21 cellular contexts compared by ENCODE assay signal in the genomic region with DNA sequence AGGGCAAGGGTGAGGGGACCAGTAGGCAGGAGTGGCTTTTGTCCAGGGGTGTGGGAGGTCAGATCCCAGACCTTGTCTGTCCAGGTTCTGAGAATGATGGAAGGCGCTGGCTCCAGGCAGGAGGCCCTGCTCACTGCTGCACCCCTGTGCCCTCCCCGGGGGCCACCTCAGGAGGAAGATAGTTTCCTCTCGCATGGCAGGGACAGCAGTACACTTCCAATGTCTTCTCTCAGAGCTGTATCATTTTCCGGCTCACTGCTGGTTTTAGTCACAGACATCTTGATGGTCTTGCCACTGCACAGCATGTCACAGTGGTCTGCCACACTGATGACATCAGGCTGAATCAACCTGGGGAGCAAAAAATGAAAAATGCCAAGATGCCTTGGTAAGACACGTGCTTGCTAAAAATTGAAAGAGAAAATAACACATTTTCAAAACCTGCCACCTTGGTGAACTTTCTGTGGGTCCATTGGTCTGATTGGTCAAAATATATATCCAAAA. TPM values are rescaled to one million over a fixed set of nuclear protein-coding genes. Genes with fewer than 3 reads are reported as not detected.
DNase-seq lines count a peak whose midpoint lies in the region; ATAC-seq, FAIRE-seq and TF ChIP-seq lines count a peak whose summit lies in the region.
"Had no signal": no experiment of that assay in that cellular context is flagged by ENCODE, and none has a peak within 500 bp of the region (broad histone marks: within the 10 kb centered on the region; RNA-seq: fewer than 3 reads in every experiment).

No MANE protein-coding gene starts in this region.

- no peak for DNase-seq in CD8-positive, alpha-beta memory T cell
- no peak for DNase-seq in activated T-cell treated with anti-CD3 and anti-CD28 coated beads, Interleukin-2, amount 50 U/mL, for 4 hours
- DNase-seq in natural killer cell (no peak), GM12892 (ENCODE audit: insufficient read length) (no peak), H9 (no peak), NCI-H1436 (lab: John Stamatoyannopoulos, UW) (no peak)
- DNase-seq: activated CD4-positive, alpha-beta T cell treated with anti-CD3 and anti-CD28 coated beads for 1 hour; AML-193; Calu3; cerebellar nuclear complex; effector memory CD4-positive, alpha-beta T cell; NCI-H526 treated with DMSO at 0.1 percent for 48 hours; PC-9 had no signal

- H3K56ac ChIP-seq in H9 (ENCODE audit: insufficient read length, low read depth, low read length) = no peak overlapping the region

- peak overlapping the region in 5 of 8 donors; percentile 36 to 88 (median 57) for H3K27ac Mint-ChIP-seq in CD8-positive, alpha-beta memory T cell
- H3K27ac Mint-ChIP-seq in natural killer cell (no peak overlapping the region), H9 (no peak overlapping the region)
- H3K27ac Mint-ChIP-seq: activated T-helper 2 cell treated with anti-CD3 and anti-CD28 coated beads, Interferon-gamma antibody, Interleukin-2, Interleukin-4, amounts not matched to agents 10 μg/mL and 5 μg/mL and 100 μg/mL, durations not matched to agents 14 hours and 24 hours and 36 hours had no signal

- H3K27me3 ChIP-seq in BLaER1 (peaks cover 46% of the 10 kb centered on the region), H9 (ENCODE audit: insufficient read depth, low read length) (peaks cover 30% of the 10 kb centered on the region)
- peaks cover 7% of the 10 kb centered on the region for H3K27me3 ChIP-seq in CD8-positive, alpha-beta memory T cell (ENCODE audit: insufficient read depth, low read length, poor library complexity, severe bottlenecking)

- H3K4me2 ChIP-seq in BLaER1 (peak overlapping the region; percentile 84), H9 (ENCODE audit: insufficient read depth, insufficient read length, low read length) (no peak overlapping the region)
- H3K4me2 ChIP-seq: PC-9 had no signal

- CTCF ChIA-PET in CD8-positive, alpha-beta memory T cell (lab: Charles Lee) = no interaction called here

- no peak for TF ChIP-seq POLR2A in GM12892 (IDR thresholded peaks at IDR 0.05; ENCODE audit: low read depth, low read length)

- intact Hi-C loops in natural killer cell (cut with micrococcal nuclease) = no loop called here

- TF ChIP-seq CTCF in natural killer cell (IDR thresholded peaks at IDR 0.05) (no peak), H9 (conservative IDR thresholded peaks at IDR 0.05) (no peak)

- H4K20me1 ChIP-seq in BLaER1 (no peaks in the 10 kb centered on the region), H9 (ENCODE audit: control insufficient read depth, insufficient read depth, insufficient read length) (no peaks in the 10 kb centered on the region)

- no peak overlapping the region for H4K8ac ChIP-seq in H9 (replicated peaks; ENCODE audit: insufficient read length, low read depth, low read length)

- H3K23me2 ChIP-seq in H9 (ENCODE audit: insufficient read length, low read depth, low read length, poor library complexity, severe bottlenecking) = peaks cover 12% of the 10 kb centered on the region

- FAIRE-seq in GM12892 (lab: Jason Lieb, UNC) = no peak
- FAIRE-seq: pancreas had no signal

- no peak overlapping the region for H2BK12ac ChIP-seq in H9 (ENCODE audit: insufficient read length, low read depth, low read length)

- peaks cover 34% of the 10 kb centered on the region for H3K9me3 ChIP-seq in BLaER1
- H3K9me3 ChIP-seq in CD8-positive, alpha-beta memory T cell (ENCODE audit: low read length) = no peaks in the 10 kb centered on the region
- H3K9me3 ChIP-seq in H9 (ENCODE audit: control insufficient read depth, low read depth, low read length) = no peaks in the 10 kb centered on the region
- H3K9me3 ChIP-seq: pancreas had no signal

- H2BK20ac ChIP-seq in H9 (ENCODE audit: low read depth, low read length, poor library complexity, severe bottlenecking) = no peak overlapping the region

- ATAC-seq in activated T-cell treated with anti-CD3 and anti-CD28 coated beads, Interleukin-2, amount 50 U/mL, for 4 hours = peak; percentile 61 to 80
- peak; percentile 70 to 73 (median 72) for ATAC-seq in natural killer cell
- no peak for ATAC-seq in GM21447 (IDR thresholded peaks at IDR 0.05; ENCODE audit: unreplicated experiment)
- ATAC-seq: pancreas had no signal

- H3K79me2 ChIP-seq in H9 (ENCODE audit: insufficient read depth, low read length) = no peaks in the 10 kb centered on the region

- H2BK5ac ChIP-seq in H9 (ENCODE audit: insufficient read length, low read length) = no peak overlapping the region

- no peak overlapping the region for H2AFZ ChIP-seq in H9 (ENCODE audit: low read length)
- H2AFZ ChIP-seq: PC-9 had no signal

- no peaks in the 10 kb centered on the region for H3K36me3 Mint-ChIP-seq in CD8-positive, alpha-beta memory T cell
- no peaks in the 10 kb centered on the region for H3K36me3 Mint-ChIP-seq in activated T-cell treated with anti-CD3 and anti-CD28 coated beads, Interleukin-2, amount 50 U/mL, for 4 hours (ENCODE audit: insufficient read depth)
- H3K36me3 Mint-ChIP-seq in natural killer cell (peaks cover 8% of the 10 kb centered on the region), H9 (ENCODE audit: insufficient read depth in 1 of 3, low read depth in 3 of 3) (peaks cover 0 to 2% (median 0%) of the 10 kb centered on the region in 3 experiments; a peak in 4 of 7 replicates)

- no peak overlapping the region for H3K23ac ChIP-seq in H9 (ENCODE audit: insufficient read length, low read depth, low read length)

- H3K79me1 ChIP-seq in H9 (ENCODE audit: insufficient read depth, low read depth, low read length, poor library complexity, severe bottlenecking) = no peaks in the 10 kb centered on the region

- peaks cover 0 to 8% (median 6%) of the 10 kb centered on the region in 5 donors for H3K9me3 Mint-ChIP-seq in CD8-positive, alpha-beta memory T cell
- peaks cover 4% of the 10 kb centered on the region for H3K9me3 Mint-ChIP-seq in activated T-cell treated with anti-CD3 and anti-CD28 coated beads, Interleukin-2, amount 50 U/mL, for 4 hours
- H3K9me3 Mint-ChIP-seq in natural killer cell (peaks cover 2 to 3% of the 10 kb centered on the region in 2 donors), H9 (peaks cover 18 to 20% of the 10 kb centered on the region in 2 experiments)

- no peak overlapping the region for H2AK5ac ChIP-seq in H9 (ENCODE audit: insufficient read length, low read length)

- H3K36me3 ChIP-seq in BLaER1 = no peaks in the 10 kb centered on the region
- no peaks in the 10 kb centered on the region for H3K36me3 ChIP-seq in CD8-positive, alpha-beta memory T cell (ENCODE audit: insufficient read depth, low read length)
- H3K36me3 ChIP-seq: pancreas had no signal

- H3T11ph ChIP-seq in H9 (ENCODE audit: low read length) = no peak overlapping the region

- no peak overlapping the region for H3K4ac ChIP-seq in H9 (ENCODE audit: low read depth, low read length)

- H3K18ac ChIP-seq in H9 (ENCODE audit: insufficient read length, low read depth, low read length) = no peak overlapping the region

- peaks cover 27 to 43% (median 31%) of the 10 kb centered on the region in 3 donors for H3K4me1 Mint-ChIP-seq in CD8-positive, alpha-beta memory T cell
- H3K4me1 Mint-ChIP-seq in activated T-cell treated with anti-CD3 and anti-CD28 coated beads, Interleukin-2, amount 50 U/mL, for 4 hours (ENCODE audit: low read depth) = peaks cover 31% of the 10 kb centered on the region
- H3K4me1 Mint-ChIP-seq in natural killer cell (peaks cover 15 to 36% of the 10 kb centered on the region in 2 donors), H9 (peaks cover 2 to 6% of the 10 kb centered on the region in 2 experiments; a peak in 2 of 4 replicates)

- H3K9ac ChIP-seq in BLaER1 = no peak overlapping the region
- no peak overlapping the region for H3K9ac ChIP-seq in H9 (ENCODE audit: extremely low read depth, insufficient read length, low read length)

- H3K27me3 Mint-ChIP-seq in CD8-positive, alpha-beta memory T cell = peaks cover 17 to 39% of the 10 kb centered on the region in 2 donors
- H3K27me3 Mint-ChIP-seq in activated T-cell treated with anti-CD3 and anti-CD28 coated beads, Interleukin-2, amount 50 U/mL, for 4 hours (ENCODE audit: low read depth) = peaks cover 41% of the 10 kb centered on the region
- H3K27me3 Mint-ChIP-seq in natural killer cell (ENCODE audit: low read depth in 2 of 2) (peaks cover 31 to 32% of the 10 kb centered on the region in 2 donors), H9 (ENCODE audit: low read depth) (peaks cover 92% of the 10 kb centered on the region)

- H3K4me3 ChIP-seq in BLaER1 = 0 out of 2 replicates have a peak overlapping the region, but pooled peaks have one; percentile 36
- no peak overlapping the region for H3K4me3 ChIP-seq in CD8-positive, alpha-beta memory T cell (ENCODE audit: low read length)
- H3K4me3 ChIP-seq: pancreas, PC-9 had no signal

- H3K27ac ChIP-seq in BLaER1 = no peak overlapping the region
- H3K27ac ChIP-seq in CD8-positive, alpha-beta memory T cell (ENCODE audit: low read depth, low read length) = no peak overlapping the region
- H3K27ac ChIP-seq in H9 (ENCODE audit: insufficient read length, low read depth, low read length) = no peak overlapping the region
- H3K27ac ChIP-seq: pancreas, PC-9 had no signal

- no peak overlapping the region for H2BK120ac ChIP-seq in H9 (ENCODE audit: low read depth, low read length, poor library complexity, severe bottlenecking)

- POLR2A ChIA-PET in CD8-positive, alpha-beta memory T cell (lab: Charles Lee) = interaction anchor here (0.5 kb wide), 1 partner anchor 43 kb away, joined by 3 read pairs; no protein-coding TSS in a partner anchor

- H3K4me1 ChIP-seq in BLaER1 (peaks cover 37% of the 10 kb centered on the region), H9 (ENCODE audit: insufficient read depth, low read length) (no peaks in the 10 kb centered on the region)
- H3K4me1 ChIP-seq in CD8-positive, alpha-beta memory T cell (ENCODE audit: insufficient read depth, low read length) = peaks cover 14% of the 10 kb centered on the region

- no peak overlapping the region for H4K91ac ChIP-seq in H9 (ENCODE audit: insufficient read length, low read depth, low read length)

- H3K4me3 Mint-ChIP-seq in CD8-positive, alpha-beta memory T cell = peak overlapping the region; percentile 1 to 83 (median 34)
- H3K4me3 Mint-ChIP-seq in activated T-cell treated with anti-CD3 and anti-CD28 coated beads, Interleukin-2, amount 50 U/mL, for 4 hours = no peak overlapping the region
- peak overlapping the region; percentile 41 for H3K4me3 Mint-ChIP-seq in natural killer cell
- no peak overlapping the region for H3K4me3 Mint-ChIP-seq in H9

- no peak overlapping the region for H3K14ac ChIP-seq in H9 (ENCODE audit: insufficient read depth, low read length)

- H2BK15ac ChIP-seq in H9 (ENCODE audit: low read depth, low read length) = no peak overlapping the region

- no CpG with 5 or more reads among the region's 5 CpGs for WGBS in H9 (ENCODE audit: extremely low coverage, insufficient read length, low lambda C conversion rate)

- H4K5ac ChIP-seq in H9 (ENCODE audit: insufficient read length, low read depth, low read length) = no peak overlapping the region

RNA-seq across cellular contexts. Expression of a gene that starts 3.3 kb away (rescaled TPM):
- not detected for total RNA-seq in CD8-positive, alpha-beta memory T cell
- not detected for polyA plus RNA-seq in CD8-positive, alpha-beta memory T cell
- not detected for total RNA-seq in activated T-cell treated with anti-CD3 and anti-CD28 coated beads, Interleukin-2, amount 50 U/mL, for 4 hours
- total RNA-seq in natural killer cell = not detected
- not detected for polyA plus RNA-seq in GM12892 (2012; ENCODE audit: missing spikeins)
- total RNA-seq in H9 (2021) = 0.50 and 0.61 TPM in 2 replicates
- total RNA-seq: activated T-helper 2 cell treated with anti-CD3 and anti-CD28 coated beads, Interferon-gamma antibody, Interleukin-2, Interleukin-4, amounts not matched to agents 10 μg/mL and 5 μg/mL and 100 μg/mL, durations not matched to agents 14 hours and 24 hours and 36 hours; Calu3; fibroblast of lung; LHCN-M2; lung microvascular endothelial cell; pancreas; PC-9; temporal lobe had no signal
- polyA plus RNA-seq: fibroblast of lung, pancreas had no signal

Comparison
In these comparisons a context has a peak if more than half of its experiments do, and no peak if none do; other contexts are left out.
1. H3K27ac Mint-ChIP-seq: peak in CD8-positive, alpha-beta memory T cell (5 of 8); none in natural killer cell (0 of 2) and H9 (0 of 3).
2. H3K4me3 Mint-ChIP-seq: peak in CD8-positive, alpha-beta memory T cell (7 of 7) and natural killer cell (single experiment); none in activated T-cell treated with anti-CD3 and anti-CD28 coated beads, Interleukin-2, amount 50 U/mL, for 4 hours (single experiment) and H9 (0 of 2).